Comparison of ENCODE assay signal across 22 cellular contexts in genomic region chr13:28704919-28705318, GRCh38. TPM values are rescaled to one million over a fixed set of nuclear protein-coding genes. Genes with fewer than 3 reads are reported as not detected.
DNase-seq lines count a peak whose midpoint lies in the region; ATAC-seq, FAIRE-seq and TF ChIP-seq lines count a peak whose summit lies in the region.
"Had no signal": no experiment of that assay in that cellular context is flagged by ENCODE, and none has a peak within 500 bp of the region (broad histone marks: within the 10 kb centered on the region; RNA-seq: fewer than 3 reads in every experiment).

No MANE protein-coding gene starts in this region.

- H3K9ac ChIP-seq in HepG2 (ENCODE audit: insufficient read depth, low read depth, low read length), result no peak overlapping the region
- no peak overlapping the region for H3K9ac ChIP-seq in endodermal cell (ENCODE audit: extremely low read depth, low read length, poor library complexity, severe bottlenecking)
- H3K9ac ChIP-seq: GM23248 had no signal

- H3K4me3 ChIP-seq in right lobe of liver (no peak overlapping the region), HepG2 (replicated peaks in 1 of 3; ENCODE audit: insufficient read depth in 1 of 3, low read depth in 2 of 3, low read length in 3 of 3) (no peak overlapping the region), endodermal cell (ENCODE audit: low read length) (peak overlapping the region; percentile 38), upper lobe of right lung (no peak overlapping the region)
- H3K4me3 ChIP-seq: GM12878, GM23248, HAP-1, K562 had no signal

- H3K79me2 ChIP-seq in HepG2 (ENCODE audit: insufficient read depth, low read length), result no peaks in the 10 kb centered on the region

- H3K27me3 ChIP-seq in right lobe of liver (no peaks in the 10 kb centered on the region), HepG2 (ENCODE audit: control insufficient read depth in 1 of 2, insufficient read depth in 2 of 2, low read length in 2 of 2) (no peaks in the 10 kb centered on the region), endodermal cell (ENCODE audit: control insufficient read depth, insufficient read depth, low read length, poor library complexity, severe bottlenecking) (no peaks in the 10 kb centered on the region), upper lobe of right lung (no peaks in the 10 kb centered on the region)
- H3K27me3 ChIP-seq: BE2C had no signal

- no peak for FAIRE-seq in HepG2 (lab: Jason Lieb, UNC)
- FAIRE-seq: A204.1, GM12878, GM19239, K562 had no signal

- peaks cover 0 to 14% (median 0%) of the 10 kb centered on the region in 4 donors for H3K4me1 ChIP-seq in right lobe of liver
- no peaks in the 10 kb centered on the region for H3K4me1 ChIP-seq in HepG2 (ENCODE audit: insufficient read depth, low read length)
- H3K4me1 ChIP-seq in endodermal cell (ENCODE audit: control insufficient read depth, insufficient read depth, low read length), result peaks cover 15% of the 10 kb centered on the region
- H3K4me1 ChIP-seq in upper lobe of right lung, result no peaks in the 10 kb centered on the region
- H3K4me1 ChIP-seq: Caco-2 had no signal

- no peak for TF ChIP-seq CTCF in right lobe of liver (IDR thresholded peaks at IDR 0.05)
- no peak for TF ChIP-seq CTCF in HepG2 (CRISPR knock-in tag; IDR thresholded peaks at IDR 0.05)
- TF ChIP-seq CTCF in endodermal cell (conservative IDR thresholded peaks at IDR 0.05), result no peak
- no peak for TF ChIP-seq CTCF in upper lobe of right lung (IDR thresholded peaks at IDR 0.05)

- no peak for DNase-seq in right lobe of liver
- DNase-seq in HepG2 (ENCODE audit: low spot score), result no peak
- DNase-seq in OCI-M1 (lab: John Stamatoyannopoulos, UW), result peak; percentile 6
- DNase-seq in endodermal cell, result no peak
- DNase-seq in upper lobe of right lung, result no peak
- no peak for DNase-seq in central memory CD4-positive, alpha-beta T cell
- DNase-seq in amygdala (lab: John Stamatoyannopoulos, UW), result no peak
- DNase-seq: Caco-2; CD4-positive, alpha-beta T cell; DMS153; GM23248; NCI-H1417 treated with DMSO at 0.1 percent for 48 hours; NCI-H1930; NCI-H345; SHP77 had no signal

- H3K27me3 Mint-ChIP-seq in endodermal cell (ENCODE audit: insufficient read depth), result no peaks in the 10 kb centered on the region
- H3K27me3 Mint-ChIP-seq: CD4-positive, alpha-beta T cell had no signal

- H3K4me1 Mint-ChIP-seq in endodermal cell, result peaks cover 15% of the 10 kb centered on the region

- no TSS peak for BruUV-seq in HepG2 (replicated peaks; lab: Mats Ljungman, UMichigan)

- H3K36me3 ChIP-seq in right lobe of liver (peaks cover 7 to 60% (median 25%) of the 10 kb centered on the region in 4 donors), HepG2 (replicated peaks in 1 of 2; ENCODE audit: control insufficient read depth in 1 of 2, insufficient read depth in 2 of 2, low read length in 2 of 2) (no peaks in the 10 kb centered on the region), endodermal cell (ENCODE audit: control insufficient read depth, insufficient read depth, low read length) (peaks cover 27% of the 10 kb centered on the region), upper lobe of right lung (peaks cover 35% of the 10 kb centered on the region)
- H3K36me3 ChIP-seq: HAP-1 had no signal

- ATAC-seq in right lobe of liver (peak in 3 of 4 donors; percentile 22 to 47 (median 37)), HepG2 (no peak), upper lobe of right lung (peak; percentile 39), HG02938 (IDR thresholded peaks at IDR 0.05; ENCODE audit: unreplicated experiment) (no peak)
- ATAC-seq: GM12878, K562 had no signal

- peaks cover 4% of the 10 kb centered on the region for H3K36me3 Mint-ChIP-seq in endodermal cell (ENCODE audit: low read depth)

- no peak overlapping the region for H2AFZ ChIP-seq in HepG2 (ENCODE audit: low read length)
- H2AFZ ChIP-seq: GM23248 had no signal

- no peak overlapping the region for H3K4me3 Mint-ChIP-seq in endodermal cell
- H3K4me3 Mint-ChIP-seq: CD4-positive, alpha-beta T cell had no signal

- H3K27ac Mint-ChIP-seq in endodermal cell, result no peak overlapping the region
- H3K27ac Mint-ChIP-seq: CD4-positive, alpha-beta T cell had no signal

- TF ChIP-seq EP300 in HepG2 (IDR thresholded peaks at IDR 0.05; ENCODE audit: low read depth in 2 of 2, low read length in 2 of 2), result no peak
- TF ChIP-seq EP300 in HepG2 (CRISPR knock-in tag; IDR thresholded peaks at IDR 0.05; ENCODE audit: borderline replicate concordance), result no peak

- CTCF ChIA-PET in HepG2 (lab: Yijun Ruan, JAX; ENCODE audit: low intra/inter-chr PET ratio, low total read pairs), result no interaction called here

- in situ Hi-C loops in HepG2 (cut with HindIII; ENCODE audit: extremely low pct_ligation_motif_present, low pct_unique_long_range_greater_than_20kb), result no loop called here

- intact Hi-C loops in right lobe of liver (cut with DNase I) (no loop called here), HepG2 (cut with micrococcal nuclease; ENCODE audit: unreplicated experiment) (no loop called here), upper lobe of right lung (cut with DNase I) (no loop called here)

- TF ChIP-seq POLR2A in right lobe of liver (IDR thresholded peaks at IDR 0.05), result no peak
- TF ChIP-seq POLR2A in HepG2 (IDR thresholded peaks at IDR 0.05; ENCODE audit: insufficient read depth in 1 of 2, low read depth in 2 of 2, low read length in 2 of 2), result no peak

- no peak overlapping the region for H3K4me2 ChIP-seq in HepG2 (ENCODE audit: low read depth, low read length)

- no peaks in the 10 kb centered on the region for H4K20me1 ChIP-seq in HepG2 (ENCODE audit: insufficient read depth, low read length)

- TF ChIP-seq RAD21 in HepG2 (CRISPR knock-in tag; IDR thresholded peaks at IDR 0.05), result no peak

- POLR2A ChIA-PET in HepG2 (lab: Yijun Ruan, JAX), result no interaction called here

- H3K27ac ChIP-seq in right lobe of liver (no peak overlapping the region), HepG2 (ENCODE audit: extremely low read length, insufficient read depth, low read length) (no peak overlapping the region), endodermal cell (ENCODE audit: low read depth, low read length) (no peak overlapping the region), upper lobe of right lung (no peak overlapping the region)
- H3K27ac ChIP-seq: GM23248 had no signal

- H3K9me3 ChIP-seq in right lobe of liver (no peaks in the 10 kb centered on the region), HepG2 (ENCODE audit: low read length) (no peaks in the 10 kb centered on the region), endodermal cell (ENCODE audit: control insufficient read depth, low read length) (no peaks in the 10 kb centered on the region), upper lobe of right lung (no peaks in the 10 kb centered on the region)
- H3K9me3 ChIP-seq: BE2C, Caco-2, HAP-1 had no signal

- no peaks in the 10 kb centered on the region for H3K9me3 Mint-ChIP-seq in endodermal cell
- H3K9me3 Mint-ChIP-seq: CD4-positive, alpha-beta T cell had no signal

RNA-seq across cellular contexts. Expression of gene SLC46A3, which starts 13.9 kb away (rescaled TPM):
- total RNA-seq in right lobe of liver (10 to 100 TPM; 33.9 to 60.9 (median 43.0) TPM), HepG2 (2016; rRNA removed; fragmentation: Illumina TruSeq; extraction: Trizol) (not detected in 2 replicates), endodermal cell (1 to 10 TPM; 1.8 to 2.9 TPM), upper lobe of right lung (20.2 TPM)
- total RNA-seq in HepG2 (2016; cell fraction: cytosol; rRNA removed; fragmentation: Illumina TruSeq; extraction: Trizol; ENCODE audit: low read depth), result not detected in 2 replicates
- total RNA-seq in HepG2 (2016; cell fraction: insoluble cytoplasmic fraction; rRNA removed; fragmentation: Illumina TruSeq; extraction: Trizol), result not detected in 2 replicates
- total RNA-seq in HepG2 (2016; cell fraction: membrane; rRNA removed; fragmentation: Illumina TruSeq; extraction: Trizol), result not detected in 2 replicates
- not detected in 2 replicates for total RNA-seq in HepG2 (2016; cell fraction: nucleus; rRNA removed; fragmentation: Illumina TruSeq; extraction: Trizol)
- polyA plus RNA-seq in HepG2 (2011; rRNA removed), result not detected in 2 replicates
- polyA plus RNA-seq in HepG2 (2011; cell fraction: cytosol; rRNA removed), result not detected in 2 replicates
- polyA plus RNA-seq in HepG2 (2011; cell fraction: nucleus; rRNA removed), result not detected in 2 replicates
- not detected in 2 replicates for polyA plus RNA-seq in HepG2 (2012)
- polyA plus RNA-seq in HepG2 (2016; cell fraction: cytosol; fragmentation: Illumina TruSeq; extraction: Trizol; ENCODE audit: low read depth), result not detected in 2 replicates
- polyA plus RNA-seq in HepG2 (2016; cell fraction: insoluble cytoplasmic fraction; fragmentation: Illumina TruSeq; extraction: Trizol; ENCODE audit: low read depth), result not detected in 2 replicates
- not detected in 2 replicates for polyA plus RNA-seq in HepG2 (2016; cell fraction: membrane; fragmentation: Illumina TruSeq; extraction: Trizol; ENCODE audit: low read depth)
- not detected in 2 replicates for polyA plus RNA-seq in HepG2 (2016; cell fraction: nucleus; fragmentation: Illumina TruSeq; extraction: Trizol; ENCODE audit: insufficient read depth, low read depth)
- polyA minus RNA-seq in HepG2 (2011; rRNA and poly(A)+ RNA removed; ENCODE audit: low replicate concordance), result not detected in 2 replicates
- not detected in 2 replicates for polyA minus RNA-seq in HepG2 (2011; cell fraction: cytosol; rRNA and poly(A)+ RNA removed)
- not detected in 2 replicates for polyA minus RNA-seq in HepG2 (2011; cell fraction: nucleus; rRNA and poly(A)+ RNA removed)
- 1.6 TPM for polyA plus RNA-seq in endodermal cell (2013, experiment 1 of 2)
- 2.2 TPM for polyA plus RNA-seq in endodermal cell (2013, experiment 2 of 2)

RNA-seq across cellular contexts. Expression of gene POMP, which starts 46.0 kb away (rescaled TPM):
- total RNA-seq in right lobe of liver, result 10 to 100 TPM; 31.8 to 60.6 (median 50.2) TPM
- 118 and 183 TPM in 2 replicates for total RNA-seq in HepG2 (2016; rRNA removed; fragmentation: Illumina TruSeq; extraction: Trizol)
- 37.3 and 37.5 TPM in 2 replicates for total RNA-seq in HepG2 (2016; cell fraction: cytosol; rRNA removed; fragmentation: Illumina TruSeq; extraction: Trizol; ENCODE audit: low read depth)
- 124 and 193 TPM in 2 replicates for total RNA-seq in HepG2 (2016; cell fraction: insoluble cytoplasmic fraction; rRNA removed; fragmentation: Illumina TruSeq; extraction: Trizol)
- total RNA-seq in HepG2 (2016; cell fraction: membrane; rRNA removed; fragmentation: Illumina TruSeq; extraction: Trizol), result 33.5 and 35.4 TPM in 2 replicates
- 39.2 and 40.4 TPM in 2 replicates for total RNA-seq in HepG2 (2016; cell fraction: nucleus; rRNA removed; fragmentation: Illumina TruSeq; extraction: Trizol)
- 23.2 and 30.6 TPM in 2 replicates for polyA plus RNA-seq in HepG2 (2011; rRNA removed)
- 12.7 and 21.8 TPM in 2 replicates for polyA plus RNA-seq in HepG2 (2011; cell fraction: cytosol; rRNA removed)
- 3.1 and 5.2 TPM in 2 replicates for polyA plus RNA-seq in HepG2 (2011; cell fraction: nucleus; rRNA removed)
- 60.1 and 106 TPM in 2 replicates for polyA plus RNA-seq in HepG2 (2012)
- polyA plus RNA-seq in HepG2 (2016; cell fraction: cytosol; fragmentation: Illumina TruSeq; extraction: Trizol; ENCODE audit: low read depth), result 38.0 and 44.3 TPM in 2 replicates
- polyA plus RNA-seq in HepG2 (2016; cell fraction: insoluble cytoplasmic fraction; fragmentation: Illumina TruSeq; extraction: Trizol; ENCODE audit: low read depth), result 162 and 180 TPM in 2 replicates
- polyA plus RNA-seq in HepG2 (2016; cell fraction: membrane; fragmentation: Illumina TruSeq; extraction: Trizol; ENCODE audit: low read depth), result 27.8 and 29.2 TPM in 2 replicates
- 59.8 and 63.8 TPM in 2 replicates for polyA plus RNA-seq in HepG2 (2016; cell fraction: nucleus; fragmentation: Illumina TruSeq; extraction: Trizol; ENCODE audit: insufficient read depth, low read depth)
- 5.4 and 11.2 TPM in 2 replicates for polyA minus RNA-seq in HepG2 (2011; rRNA and poly(A)+ RNA removed; ENCODE audit: low replicate concordance)
- 16.4 and 16.7 TPM in 2 replicates for polyA minus RNA-seq in HepG2 (2011; cell fraction: cytosol; rRNA and poly(A)+ RNA removed)
- 10.9 and 11.3 TPM in 2 replicates for polyA minus RNA-seq in HepG2 (2011; cell fraction: nucleus; rRNA and poly(A)+ RNA removed)
- total RNA-seq in endodermal cell, result 10 to 100 TPM; 88.8 to 95.4 TPM
- polyA plus RNA-seq in endodermal cell (2013, experiment 1 of 2), result 95.9 TPM
- polyA plus RNA-seq in endodermal cell (2013, experiment 2 of 2), result 94.3 TPM
- total RNA-seq in upper lobe of right lung, result 56.5 TPM

Comparison
In these comparisons a context has a peak if more than half of its experiments do, and no peak if none do; other contexts are left out.
1. ATAC-seq: peak in right lobe of liver (3 of 4) and upper lobe of right lung (single experiment); none in HepG2 (single experiment) and HG02938 (single experiment).